10 cellular contexts compared by ENCODE assay signal in genomic region chr16:57045694-57046381, GRCh38. TPM values are rescaled to one million over a fixed set of nuclear protein-coding genes. Genes with fewer than 3 reads are reported as not detected.
A peak's percentile ranks its signal among the peaks of the same experiment; 100 is the strongest.
DNase-seq lines count a peak whose midpoint lies in the region; FAIRE-seq and TF ChIP-seq lines count a peak whose summit lies in the region.
"Had no signal": no experiment of that assay in that cellular context is flagged by ENCODE, and none has a peak within 500 bp of the region (broad histone marks: within the 10 kb centered on the region; RNA-seq: fewer than 3 reads in every experiment).

No MANE protein-coding gene starts in this region.

- H3K4me2 ChIP-seq in astrocyte (ENCODE audit: low read length): peak overlapping the region; percentile 51

- peak overlapping the region; percentile 42 for H3K4me3 Mint-ChIP-seq in astrocyte (ENCODE audit: unreplicated experiment)

- H3K9ac ChIP-seq in astrocyte (ENCODE audit: low read length): no peak overlapping the region

- H2AFZ ChIP-seq in astrocyte (ENCODE audit: low read depth, low read length): no peak overlapping the region

- H4K20me1 ChIP-seq in astrocyte (ENCODE audit: insufficient read depth, low read length): no peaks in the 10 kb centered on the region

- H3K79me2 ChIP-seq in astrocyte (ENCODE audit: insufficient read depth, low read length): no peaks in the 10 kb centered on the region

- no peaks in the 10 kb centered on the region for H3K27me3 ChIP-seq in astrocyte (ENCODE audit: insufficient read depth, low read length)

- peaks cover 21% of the 10 kb centered on the region for H3K36me3 Mint-ChIP-seq in astrocyte (ENCODE audit: low read depth, unreplicated experiment)

- no peaks in the 10 kb centered on the region for H3K9me3 ChIP-seq in astrocyte (ENCODE audit: insufficient read depth, low read depth, low read length)

- no peak overlapping the region for H3K27ac ChIP-seq in astrocyte (ENCODE audit: low read depth, low read length)

- peaks cover 8% of the 10 kb centered on the region for H3K36me3 ChIP-seq in astrocyte (ENCODE audit: insufficient read depth, low read length)

- peaks cover 5% of the 10 kb centered on the region for H3K4me1 Mint-ChIP-seq in astrocyte (ENCODE audit: low read depth, unreplicated experiment)

- peak; percentile 63 for TF ChIP-seq CTCF in astrocyte (IDR thresholded peaks at IDR 0.05; ENCODE audit: insufficient read depth, low read depth, low read length)

- H3K9me3 Mint-ChIP-seq in astrocyte (ENCODE audit: unreplicated experiment): peaks cover 10% of the 10 kb centered on the region

- no peak overlapping the region for H3K4me3 ChIP-seq in astrocyte (ENCODE audit: insufficient read depth, low read depth, low read length)

- no peak overlapping the region for H3K27ac Mint-ChIP-seq in astrocyte (ENCODE audit: unreplicated experiment)

- DNase-seq in NCI-H524 (lab: John Stamatoyannopoulos, UW) (peak; percentile 20 to 76), NCI-H524 treated with DMSO at 0.1 percent for 48 hours (lab: John Stamatoyannopoulos, UW) (no peak), NCI-H82 (lab: John Stamatoyannopoulos, UW) (peak; percentile 73), astrocyte (ENCODE audit: low read depth) (peak; percentile 33), hepatic stellate cell (ENCODE audit: low spot score) (peak; percentile 70), retina (peak; percentile 69), AML-193 (lab: John Stamatoyannopoulos, UW) (no peak), NOMO-1 (lab: John Stamatoyannopoulos, UW; ENCODE audit: unreplicated experiment in 2 of 2) (no peak)
- DNase-seq: DND-41 had no signal

- peaks cover 13% of the 10 kb centered on the region for H3K4me1 ChIP-seq in astrocyte (ENCODE audit: insufficient read depth, low read length)

- peaks cover 1% of the 10 kb centered on the region for H3K27me3 Mint-ChIP-seq in astrocyte (ENCODE audit: low read depth, unreplicated experiment)

- FAIRE-seq in astrocyte (lab: Jason Lieb, UNC): no peak
- FAIRE-seq: endometrium had no signal

RNA-seq across cellular contexts. Expression of gene CPNE2, which starts 46.5 kb away (rescaled TPM):
- 17.0 and 19.3 TPM in 2 replicates for total RNA-seq in astrocyte

RNA-seq across cellular contexts. Expression of gene NLRC5, which starts 56.5 kb away (rescaled TPM):
- 29.9 and 33.1 TPM in 2 replicates for total RNA-seq in astrocyte

Comparison
In these comparisons a context has a peak if more than half of its experiments do, and no peak if none do; other contexts are left out.
1. DNase-seq: peak in NCI-H524 (2 of 2), NCI-H82 (single experiment), astrocyte (single experiment), hepatic stellate cell (single experiment) and retina (single experiment); none in NCI-H524 treated with DMSO at 0.1 percent for 48 hours (single experiment), AML-193 (0 of 2) and NOMO-1 (0 of 2).